In the genomic region with DNA sequence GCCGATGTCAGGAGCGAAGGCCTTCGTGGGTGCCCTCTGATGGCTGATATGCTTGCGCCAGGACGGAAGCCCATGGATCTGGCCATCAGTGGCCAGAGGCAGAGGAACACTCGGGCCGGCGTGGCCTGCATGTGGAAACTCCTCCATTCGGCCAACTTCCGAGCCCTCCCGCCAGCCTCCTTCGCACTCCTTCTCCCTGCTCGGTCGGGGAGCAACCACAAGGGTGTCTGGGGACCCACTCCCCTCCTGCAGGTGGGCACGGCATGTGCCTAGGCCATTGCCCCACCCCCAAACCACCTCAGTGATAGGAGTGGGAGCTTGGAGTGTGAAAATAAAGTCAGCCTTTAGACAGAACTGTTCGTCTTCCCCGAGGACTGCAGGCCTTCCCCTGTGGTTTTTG, we compare ENCODE assay signal across 13 cellular contexts.
DNase-seq lines count a peak whose midpoint lies in the region; ATAC-seq and TF ChIP-seq lines count a peak whose summit lies in the region.
"Had no signal": no experiment of that assay in that cellular context is flagged by ENCODE, and none has a peak within 500 bp of the region (broad histone marks: within the 10 kb centered on the region; RNA-seq: fewer than 3 reads in every experiment).

No MANE protein-coding gene starts in this region.

- DNase-seq in activated naive CD8-positive, alpha-beta T cell treated with anti-CD3 and anti-CD28 coated beads, Interleukin-2, amount 10 ng/mL, durations not matched to agents 7 days and 5 days = peak; percentile 21
- no peak for DNase-seq in activated naive CD8-positive, alpha-beta T cell treated with anti-CD3 and anti-CD28 coated beads for 36 hours
- DNase-seq in chondrocyte (ENCODE audit: low spot score) (peak; percentile 67), mesenteric fat pad (ENCODE audit: low spot score) (peak; percentile 79), anterior cingulate cortex (lab: John Stamatoyannopoulos, UW) (no peak), left ventricle myocardium superior (no peak)
- DNase-seq: CD8-positive, alpha-beta T cell; COR-L47; DND-41; GDM1 had no signal

- H3K36me3 Mint-ChIP-seq in activated naive CD8-positive, alpha-beta T cell treated with anti-CD3 and anti-CD28 coated beads, Interleukin-2, amount 10 ng/mL, durations not matched to agents 7 days and 5 days = no peaks in the 10 kb centered on the region
- H3K36me3 Mint-ChIP-seq in activated naive CD8-positive, alpha-beta T cell treated with anti-CD3 and anti-CD28 coated beads for 36 hours = no peaks in the 10 kb centered on the region
- H3K36me3 Mint-ChIP-seq in chondrocyte (ENCODE audit: low read depth) = no peaks in the 10 kb centered on the region
- H3K36me3 Mint-ChIP-seq: CD14-positive monocyte; CD8-positive, alpha-beta T cell had no signal

- no peaks in the 10 kb centered on the region for H3K9me3 Mint-ChIP-seq in activated naive CD8-positive, alpha-beta T cell treated with anti-CD3 and anti-CD28 coated beads, Interleukin-2, amount 10 ng/mL, durations not matched to agents 7 days and 5 days
- H3K9me3 Mint-ChIP-seq in activated naive CD8-positive, alpha-beta T cell treated with anti-CD3 and anti-CD28 coated beads for 36 hours = no peaks in the 10 kb centered on the region
- H3K9me3 Mint-ChIP-seq in chondrocyte (ENCODE audit: low read depth) = peaks cover 8% of the 10 kb centered on the region
- H3K9me3 Mint-ChIP-seq: CD8-positive, alpha-beta T cell had no signal

- H3K27me3 Mint-ChIP-seq in activated naive CD8-positive, alpha-beta T cell treated with anti-CD3 and anti-CD28 coated beads, Interleukin-2, amount 10 ng/mL, durations not matched to agents 7 days and 5 days = no peaks in the 10 kb centered on the region
- no peaks in the 10 kb centered on the region for H3K27me3 Mint-ChIP-seq in activated naive CD8-positive, alpha-beta T cell treated with anti-CD3 and anti-CD28 coated beads for 36 hours
- peaks cover 3% of the 10 kb centered on the region for H3K27me3 Mint-ChIP-seq in chondrocyte (ENCODE audit: low read depth)
- H3K27me3 Mint-ChIP-seq: B cell had no signal

- TF ChIP-seq POLR2A in GM18505 (IDR thresholded peaks at IDR 0.05; ENCODE audit: borderline replicate concordance, extremely low read depth, insufficient read depth, insufficient read length) = no peak

- no peak overlapping the region for H3K4me3 Mint-ChIP-seq in activated naive CD8-positive, alpha-beta T cell treated with anti-CD3 and anti-CD28 coated beads, Interleukin-2, amount 10 ng/mL, durations not matched to agents 7 days and 5 days
- H3K4me3 Mint-ChIP-seq in activated naive CD8-positive, alpha-beta T cell treated with anti-CD3 and anti-CD28 coated beads for 36 hours = no peak overlapping the region
- H3K4me3 Mint-ChIP-seq in chondrocyte (ENCODE audit: unreplicated experiment) = no peak overlapping the region
- H3K4me3 Mint-ChIP-seq: B cell; CD14-positive monocyte; CD8-positive, alpha-beta T cell had no signal

- no peak for ATAC-seq in activated naive CD8-positive, alpha-beta T cell treated with anti-CD3 and anti-CD28 coated beads, Interleukin-2, amount 10 ng/mL, durations not matched to agents 7 days and 5 days (ENCODE audit: low read depth)
- ATAC-seq in GM18505 (IDR thresholded peaks at IDR 0.05; ENCODE audit: unreplicated experiment) = no peak
- ATAC-seq in left ventricle myocardium superior = no peak
- ATAC-seq: CD8-positive, alpha-beta T cell had no signal

- no peaks in the 10 kb centered on the region for H3K4me1 Mint-ChIP-seq in activated naive CD8-positive, alpha-beta T cell treated with anti-CD3 and anti-CD28 coated beads, Interleukin-2, amount 10 ng/mL, durations not matched to agents 7 days and 5 days
- no peaks in the 10 kb centered on the region for H3K4me1 Mint-ChIP-seq in activated naive CD8-positive, alpha-beta T cell treated with anti-CD3 and anti-CD28 coated beads for 36 hours
- peaks cover 27% of the 10 kb centered on the region for H3K4me1 Mint-ChIP-seq in chondrocyte (ENCODE audit: low read depth)
- H3K4me1 Mint-ChIP-seq: B cell had no signal

- intact Hi-C loops in left ventricle myocardium superior (cut with micrococcal nuclease) = no loop called here

- TF ChIP-seq CTCF in chondrocyte (IDR thresholded peaks at IDR 0.05) = no peak

- POLR2A ChIA-PET in activated naive CD8-positive, alpha-beta T cell treated with anti-CD3 and anti-CD28 coated beads, Interleukin-2, amount 10 ng/mL, durations not matched to agents 7 days and 5 days (lab: Charles Lee) = no interaction called here

- no peak overlapping the region for H3K27ac Mint-ChIP-seq in activated naive CD8-positive, alpha-beta T cell treated with anti-CD3 and anti-CD28 coated beads, Interleukin-2, amount 10 ng/mL, durations not matched to agents 7 days and 5 days
- no peak overlapping the region for H3K27ac Mint-ChIP-seq in activated naive CD8-positive, alpha-beta T cell treated with anti-CD3 and anti-CD28 coated beads for 36 hours
- no peak overlapping the region for H3K27ac Mint-ChIP-seq in chondrocyte (ENCODE audit: unreplicated experiment)
- H3K27ac Mint-ChIP-seq: B cell; CD14-positive monocyte; CD8-positive, alpha-beta T cell had no signal

Comparison
In these comparisons a context has a peak if more than half of its experiments do, and no peak if none do; other contexts are left out.
1. DNase-seq: peak in activated naive CD8-positive, alpha-beta T cell treated with anti-CD3 and anti-CD28 coated beads, Interleukin-2, amount 10 ng/mL, durations not matched to agents 7 days and 5 days (single experiment), chondrocyte (single experiment) and mesenteric fat pad (single experiment); none in activated naive CD8-positive, alpha-beta T cell treated with anti-CD3 and anti-CD28 coated beads for 36 hours (single experiment), anterior cingulate cortex (0 of 58) and left ventricle myocardium superior (single experiment).